Comparison of ENCODE assay signal across 18 cellular contexts in genomic region chr6:169445227-169445626, GRCh38.
DNase-seq lines count a peak whose midpoint lies in the region; ATAC-seq and TF ChIP-seq lines count a peak whose summit lies in the region.
"Had no signal": no experiment of that assay in that cellular context is flagged by ENCODE, and none has a peak within 500 bp of the region (broad histone marks: within the 10 kb centered on the region; RNA-seq: fewer than 3 reads in every experiment).

No MANE protein-coding gene starts in this region.

- no peak overlapping the region for H3K9ac ChIP-seq in neuronal stem cell (ENCODE audit: low read depth, low read length, poor library complexity)
- H3K9ac ChIP-seq: parathyroid adenoma had no signal

- H3K9me3 Mint-ChIP-seq in WTC11: peaks cover 3% of the 10 kb centered on the region; the same call in 1 of the 2 replicates
- H3K9me3 Mint-ChIP-seq: CD4-positive, alpha-beta T cell had no signal

- H3K27me3 Mint-ChIP-seq in WTC11 (ENCODE audit: low read depth): no peaks in the 10 kb centered on the region; the same call in 1 of the 2 replicates

- H3K14ac ChIP-seq in neuronal stem cell (ENCODE audit: low read length): no peak overlapping the region

- no peaks in the 10 kb centered on the region for H3K4me1 Mint-ChIP-seq in WTC11
- H3K4me1 Mint-ChIP-seq: naive B cell had no signal

- CTCF ChIA-PET in A673 (lab: Charles Lee) (no interaction called here), WTC11 (lab: Charles Lee) (interaction anchor here (0.5 to 1.6 kb wide), 9 partner anchors 9 to 254 kb away, joined by 3 to 6 read pairs (median 4); no protein-coding TSS in a partner anchor)

- no peak for DNase-seq in A673 (ENCODE audit: low spot score)
- peak; percentile 5 for DNase-seq in GM13976 (ENCODE audit: low spot score)
- no peak for DNase-seq in WTC11 (ENCODE audit: low spot score)
- no peak for DNase-seq in fibroblast of villous mesenchyme (ENCODE audit: low read depth)
- no peak for DNase-seq in ascending aorta (ENCODE audit: low spot score in 2 of 2)
- no peak for DNase-seq in neuronal stem cell (ENCODE audit: low spot score)
- no peak for DNase-seq in HCEC 1CT
- DNase-seq in T-helper 1 cell: no peak
- DNase-seq: activated CD4-positive, alpha-beta T cell treated with anti-CD3 and anti-CD28 coated beads for 48 hours; CD4-positive, alpha-beta T cell; erythroblast; kidney glomerular epithelial cell; mammary epithelial cell; naive B cell; NCI-H2171; NCI-H524 treated with DMSO at 0.1 percent for 48 hours; sigmoid colon had no signal

- in situ Hi-C loops in GM13976 (cut with MboI; ENCODE audit: low sequenced_read_pairs, unreplicated experiment): no loop called here

- no peak overlapping the region for H2BK5ac ChIP-seq in neuronal stem cell (ENCODE audit: low read length)

- H3K36me3 Mint-ChIP-seq in WTC11: no peaks in the 10 kb centered on the region
- H3K36me3 Mint-ChIP-seq: naive B cell had no signal

- H3K4me3 ChIP-seq in A673 (ENCODE audit: low read depth, low read length, poor library complexity, severe bottlenecking): no peak overlapping the region
- no peak overlapping the region for H3K4me3 ChIP-seq in fibroblast of villous mesenchyme (ENCODE audit: low read depth, low read length)
- no peak overlapping the region for H3K4me3 ChIP-seq in ascending aorta
- H3K4me3 ChIP-seq in neuronal stem cell (ENCODE audit: low read length in 2 of 2): no peak overlapping the region
- H3K4me3 ChIP-seq: sigmoid colon had no signal

- H2AK5ac ChIP-seq in neuronal stem cell (ENCODE audit: low read depth, low read length): no peak overlapping the region

- H2AFZ ChIP-seq in neuronal stem cell (ENCODE audit: low read length): no peak overlapping the region

- H3K23ac ChIP-seq in neuronal stem cell (ENCODE audit: low read depth, low read length, poor library complexity): no peak overlapping the region

- no peaks in the 10 kb centered on the region for H3K79me1 ChIP-seq in neuronal stem cell (ENCODE audit: low read depth, low read length)

- POLR2A ChIA-PET in A673 (lab: Charles Lee; ENCODE audit: low non-redundant PET) (no interaction called here), WTC11 (lab: Charles Lee) (interaction anchor here (0.6 kb wide), 1 partner anchor 9 kb away, joined by 3 read pairs; no protein-coding TSS in a partner anchor)

- H3K18ac ChIP-seq in neuronal stem cell (ENCODE audit: low read length): no peak overlapping the region

- H3K9me3 ChIP-seq in A673 (ENCODE audit: low read depth, low read length, poor library complexity, severe bottlenecking): no peaks in the 10 kb centered on the region
- H3K9me3 ChIP-seq in ascending aorta: no peaks in the 10 kb centered on the region
- no peaks in the 10 kb centered on the region for H3K9me3 ChIP-seq in neuronal stem cell (replicated peaks in 1 of 2; ENCODE audit: control insufficient read depth in 2 of 2, insufficient read depth in 1 of 2, low read depth in 1 of 2, low read length in 2 of 2)
- H3K9me3 ChIP-seq: sigmoid colon had no signal

- no peak overlapping the region for H4K91ac ChIP-seq in neuronal stem cell (ENCODE audit: low read depth, low read length, poor library complexity)

- H3K36me3 ChIP-seq in A673 (ENCODE audit: insufficient read depth, low read length, poor library complexity, severe bottlenecking) (no peaks in the 10 kb centered on the region), ascending aorta (peaks cover 0 to 2% of the 10 kb centered on the region in 2 donors), neuronal stem cell (replicated peaks in 1 of 2; ENCODE audit: control insufficient read depth in 2 of 2, insufficient read depth in 2 of 2, low read length in 2 of 2) (no peaks in the 10 kb centered on the region)

- no peak overlapping the region for H4K8ac ChIP-seq in neuronal stem cell (ENCODE audit: low read depth, low read length)

- H3K27me3 ChIP-seq in A673 (replicated peaks; ENCODE audit: insufficient read depth, low read depth, low read length, poor library complexity) (no peaks in the 10 kb centered on the region), ascending aorta (no peaks in the 10 kb centered on the region), neuronal stem cell (ENCODE audit: control insufficient read depth in 3 of 3, insufficient read depth in 3 of 3, low read depth in 1 of 3, low read length in 3 of 3) (no peaks in the 10 kb centered on the region)
- H3K27me3 ChIP-seq: sigmoid colon had no signal

- H3K4me2 ChIP-seq in neuronal stem cell (ENCODE audit: insufficient read depth, low read length, poor library complexity, severe bottlenecking): no peak overlapping the region

- TF ChIP-seq CTCF in A673 (conservative IDR thresholded peaks at IDR 0.05; ENCODE audit: low read depth, low read length) (peak; percentile 31; the same call in 1 of the 2 replicates), GM13976 (IDR thresholded peaks at IDR 0.05; ENCODE audit: borderline replicate concordance, control extremely low read depth, extremely low read depth, insufficient read depth, missing control alignments) (no peak), WTC11 (IDR thresholded peaks at IDR 0.05) (no peak), fibroblast of villous mesenchyme (IDR thresholded peaks at IDR 0.05; ENCODE audit: insufficient read depth, low read depth, low read length) (peak; percentile 14), ascending aorta (IDR thresholded peaks at IDR 0.05) (no peak)

- no peak overlapping the region for H3K4ac ChIP-seq in neuronal stem cell (ENCODE audit: low read length)

- H3K27ac Mint-ChIP-seq in WTC11: no peak overlapping the region
- H3K27ac Mint-ChIP-seq: CD4-positive, alpha-beta T cell had no signal

- H3K4me1 ChIP-seq in A673 (ENCODE audit: insufficient read depth, low read length, poor library complexity, severe bottlenecking) (peaks cover under 1% of the 10 kb centered on the region), ascending aorta (no peaks in the 10 kb centered on the region), neuronal stem cell (ENCODE audit: control insufficient read depth in 2 of 2, insufficient read depth in 1 of 2, low read depth in 1 of 2, low read length in 2 of 2) (peaks cover 0 to 2% of the 10 kb centered on the region in 2 donors)
- H3K4me1 ChIP-seq: parathyroid adenoma, sigmoid colon had no signal

- no peak overlapping the region for H2BK120ac ChIP-seq in neuronal stem cell (ENCODE audit: low read depth, low read length)

- no peak overlapping the region for H2BK12ac ChIP-seq in neuronal stem cell (ENCODE audit: low read length)

- BruUV-seq in A673 (replicated peaks; lab: Mats Ljungman, UMichigan): no TSS peak

- intact Hi-C loops in A673 (cut with micrococcal nuclease; ENCODE audit: unreplicated experiment) (no loop called here), ascending aorta (cut with DNase I) (no loop called here)

- no peak overlapping the region for H3K4me3 Mint-ChIP-seq in WTC11
- H3K4me3 Mint-ChIP-seq: CD4-positive, alpha-beta T cell; naive B cell had no signal

- peak; percentile 82 for ATAC-seq in WTC11

- no peak overlapping the region for H2BK15ac ChIP-seq in neuronal stem cell (ENCODE audit: low read length)

- H3K27ac ChIP-seq in A673 (ENCODE audit: low read depth, low read length, poor library complexity, severe bottlenecking) (no peak overlapping the region), ascending aorta (no peak overlapping the region), neuronal stem cell (replicated peaks; ENCODE audit: low read length) (no peak overlapping the region)
- H3K27ac ChIP-seq: parathyroid adenoma, sigmoid colon had no signal

- no CpG with 5 or more reads among the region's 7 CpGs for WGBS in neuronal stem cell (ENCODE audit: extremely low coverage in 2 of 2, insufficient read length in 2 of 2, insufficient replicate concordance in 1 of 2), 2 donors

TF ChIP-seq in WTC11, 78 proteins besides CTCF, POLR2A, EP300 and RAD21:
- TF ChIP-seq E2F4 (CRISPR knock-in tag; IDR thresholded peaks at IDR 0.05; ENCODE audit: borderline replicate concordance, low read depth): no peak
- TF ChIP-seq EMX1 (CRISPR knock-in tag; IDR thresholded peaks at IDR 0.05): no peak
- TF ChIP-seq ZNF671 (CRISPR knock-in tag; IDR thresholded peaks at IDR 0.05): no peak
- TF ChIP-seq ZNF396 (CRISPR knock-in tag; IDR thresholded peaks at IDR 0.05; ENCODE audit: borderline replicate concordance): no peak
- no peak for TF ChIP-seq SP1 (CRISPR knock-in tag; conservative IDR thresholded peaks at IDR 0.05)

Comparison
In these comparisons a context has a peak if more than half of its experiments do, and no peak if none do; other contexts are left out.
1. CTCF ChIP-seq: peak in A673 (single experiment) and fibroblast of villous mesenchyme (single experiment); none in GM13976 (single experiment), WTC11 (single experiment) and ascending aorta (0 of 3).